Comparison of ENCODE assay signal across 8 cellular contexts in the genomic region with DNA sequence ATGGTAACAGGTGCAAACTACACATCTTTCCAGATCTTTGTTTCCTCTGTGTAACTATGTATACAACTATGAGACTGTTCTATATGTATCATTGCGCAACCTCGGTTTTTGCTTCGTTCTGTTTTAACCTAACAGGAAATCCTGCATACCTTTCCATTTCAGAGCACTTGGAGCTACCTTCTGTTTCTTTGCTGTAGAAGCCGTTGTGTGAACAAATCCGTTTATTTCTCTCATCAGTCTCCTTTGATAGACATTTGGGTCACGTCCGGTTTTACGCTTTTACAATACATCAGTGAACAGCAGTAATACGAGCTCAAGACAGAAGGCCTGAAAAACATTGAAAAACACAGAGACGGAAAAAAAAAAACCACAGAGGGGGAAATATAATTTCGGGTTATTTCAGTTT. TPM values are rescaled to one million over a fixed set of nuclear protein-coding genes. Genes with fewer than 3 reads are reported as not detected.
DNase-seq lines count a peak whose midpoint lies in the region; ATAC-seq and TF ChIP-seq lines count a peak whose summit lies in the region.

No MANE protein-coding gene starts in this region.

- H3K4me3 ChIP-seq in mammary epithelial cell (replicated peaks in 1 of 3; ENCODE audit: insufficient read depth in 1 of 3, low read depth in 2 of 3, low read length in 3 of 3) (no peak overlapping the region), mononuclear cell (ENCODE audit: low read length) (peak overlapping the region; percentile 64)

- in situ Hi-C loops in mammary epithelial cell (cut with MboI; ENCODE audit: low sequenced_read_pairs in 2 of 2): loop anchor here in 1 of 2 donors (10.0 kb wide), 1 partner anchor 258 kb away; a partner anchor contains a TSS

- no peaks in the 10 kb centered on the region for H3K27me3 ChIP-seq in mammary epithelial cell (ENCODE audit: insufficient read depth, low read length)
- no peaks in the 10 kb centered on the region for H3K27me3 ChIP-seq in mononuclear cell (ENCODE audit: insufficient read depth, low read length)

- peaks cover 49% of the 10 kb centered on the region for H3K4me1 ChIP-seq in mammary epithelial cell (ENCODE audit: insufficient read depth, low read length)
- peaks cover 76% of the 10 kb centered on the region for H3K4me1 ChIP-seq in mononuclear cell (ENCODE audit: insufficient read depth, low read length)

- H3K27ac Mint-ChIP-seq in activated T-cell treated with anti-CD3 and anti-CD28 coated beads, Interleukin-2, amount 50 U/mL, for 72 hours: peak overlapping the region; percentile 97

- no peaks in the 10 kb centered on the region for H3K9me3 Mint-ChIP-seq in activated T-cell treated with anti-CD3 and anti-CD28 coated beads, Interleukin-2, amount 50 U/mL, for 72 hours

- TF ChIP-seq CTCF in mammary epithelial cell (conservative IDR thresholded peaks at IDR 0.05 in 1 of 2, IDR thresholded peaks at IDR 0.05 in 1 of 2; ENCODE audit: extremely low read depth in 1 of 2, insufficient read depth in 1 of 2, low read depth in 1 of 2, low read length in 2 of 2): no peak

- CTCF ChIA-PET in mammary epithelial cell (lab: Charles Lee; ENCODE audit: low non-redundant PET): no interaction called here

- peak overlapping the region; percentile 29 for H3K4me2 ChIP-seq in mammary epithelial cell (ENCODE audit: insufficient read depth, low read depth, low read length)

- dilution Hi-C loops in mammary epithelial cell (cut with HindIII; ENCODE audit: low sequenced_read_pairs): no loop called here

- no TSS peak for BruUV-seq in mammary epithelial cell (replicated peaks; lab: Mats Ljungman, UMichigan)

- no peaks in the 10 kb centered on the region for H3K36me3 ChIP-seq in mammary epithelial cell (ENCODE audit: insufficient read depth, low read length)

- H3K36me3 Mint-ChIP-seq in activated T-cell treated with anti-CD3 and anti-CD28 coated beads, Interleukin-2, amount 50 U/mL, for 72 hours (ENCODE audit: insufficient read depth in 2 of 2): peaks cover 0 to 1% of the 10 kb centered on the region in 2 donors

- ATAC-seq in activated T-cell treated with anti-CD3 and anti-CD28 coated beads, Interleukin-2, amount 50 U/mL, for 72 hours (replicated peaks in 1 of 2): peak; percentile 28 to 29
- ATAC-seq in HG02970 (IDR thresholded peaks at IDR 0.05; ENCODE audit: low FRiP score, unreplicated experiment): no peak
- ATAC-seq in GM18909 (IDR thresholded peaks at IDR 0.05; ENCODE audit: poor library complexity, unreplicated experiment): no peak
- ATAC-seq in HG02973 (IDR thresholded peaks at IDR 0.05; ENCODE audit: unreplicated experiment): no peak

- H3K9ac ChIP-seq in mammary epithelial cell (ENCODE audit: insufficient read depth, low read length): no peak overlapping the region

- H3K9me3 ChIP-seq in mammary epithelial cell (replicated peaks; ENCODE audit: insufficient read depth, low read length) (no peaks in the 10 kb centered on the region), mononuclear cell (ENCODE audit: low read depth, low read length) (no peaks in the 10 kb centered on the region)

- no peak overlapping the region for H3K27ac ChIP-seq in mammary epithelial cell (ENCODE audit: insufficient read depth, low read depth, low read length)

- intact Hi-C loops in mammary epithelial cell (cut with micrococcal nuclease): loop anchor here (5.0 kb wide), 1 partner anchor 261 kb away; a partner anchor contains a TSS

- no peaks in the 10 kb centered on the region for H4K20me1 ChIP-seq in mammary epithelial cell (ENCODE audit: insufficient read depth, low read length)

- H3K4me1 Mint-ChIP-seq in activated T-cell treated with anti-CD3 and anti-CD28 coated beads, Interleukin-2, amount 50 U/mL, for 72 hours (ENCODE audit: low read depth): peaks cover 71% of the 10 kb centered on the region

- 92% methylated on average over 11 of the region's 11 CpGs for WGBS in mammary epithelial cell (ENCODE audit: low coverage, missing lambda C conversion rate)

- no peaks in the 10 kb centered on the region for H3K79me2 ChIP-seq in mammary epithelial cell (ENCODE audit: insufficient read depth, low read length)

- H3K4me3 Mint-ChIP-seq in activated T-cell treated with anti-CD3 and anti-CD28 coated beads, Interleukin-2, amount 50 U/mL, for 72 hours: peak overlapping the region; percentile 96 to 98

- H3K27me3 Mint-ChIP-seq in activated T-cell treated with anti-CD3 and anti-CD28 coated beads, Interleukin-2, amount 50 U/mL, for 72 hours (ENCODE audit: low read depth): no peaks in the 10 kb centered on the region

- peak; percentile 35 to 66 for DNase-seq in activated T-cell treated with anti-CD3 and anti-CD28 coated beads, Interleukin-2, amount 50 U/mL, for 72 hours
- DNase-seq in activated T-cell treated with anti-CD3 and anti-CD28 coated beads, Interleukin-2, amount 50 U/mL, for 48 hours: no peak
- peak; percentile 35 for DNase-seq in NCI-H748 (lab: John Stamatoyannopoulos, UW; ENCODE audit: unreplicated experiment)
- peak; percentile 67 for DNase-seq in mammary epithelial cell

- H2AFZ ChIP-seq in mammary epithelial cell (ENCODE audit: low read depth, low read length): no peak overlapping the region

RNA-seq across cellular contexts. Expression of a gene that starts 10.5 kb away (rescaled TPM):
- total RNA-seq in activated T-cell treated with anti-CD3 and anti-CD28 coated beads, Interleukin-2, amount 50 U/mL, for 72 hours: 100 to 1,000 TPM; 147 to 163 TPM
- total RNA-seq in mammary epithelial cell: 100 to 1,000 TPM; 114 to 244 TPM
- 399 TPM for polyA plus RNA-seq in mammary epithelial cell
- polyA minus RNA-seq in mammary epithelial cell: 24.8 TPM
- 48.2 TPM for total RNA-seq in mononuclear cell

RNA-seq across cellular contexts. Expression of a gene that starts 12.9 kb away (rescaled TPM):
- total RNA-seq in activated T-cell treated with anti-CD3 and anti-CD28 coated beads, Interleukin-2, amount 50 U/mL, for 72 hours: 100 to 1,000 TPM in 1 of 2 donors, 10 to 100 TPM in 1; 85.3 to 101 TPM
- total RNA-seq in mammary epithelial cell: 10 to 100 TPM; 83.0 to 98.5 TPM
- polyA plus RNA-seq in mammary epithelial cell: 21.5 TPM
- polyA minus RNA-seq in mammary epithelial cell: 23.6 TPM
- 10.1 TPM for total RNA-seq in mononuclear cell

RNA-seq across cellular contexts. Expression of a gene that starts 13.6 kb away (rescaled TPM):
- 10 to 100 TPM; 61.9 to 63.7 TPM for total RNA-seq in activated T-cell treated with anti-CD3 and anti-CD28 coated beads, Interleukin-2, amount 50 U/mL, for 72 hours
- total RNA-seq in mammary epithelial cell: 10 to 100 TPM; 36.0 to 68.9 TPM
- polyA plus RNA-seq in mammary epithelial cell: 55.0 TPM
- polyA minus RNA-seq in mammary epithelial cell: 24.7 TPM
- total RNA-seq in mononuclear cell: 61.5 TPM

Comparison
In these comparisons a context has a peak if more than half of its experiments do, and no peak if none do; other contexts are left out.
1. DNase-seq: peak in activated T-cell treated with anti-CD3 and anti-CD28 coated beads, Interleukin-2, amount 50 U/mL, for 72 hours (2 of 2), NCI-H748 (single experiment) and mammary epithelial cell (single experiment); none in activated T-cell treated with anti-CD3 and anti-CD28 coated beads, Interleukin-2, amount 50 U/mL, for 48 hours (0 of 2).
2. ATAC-seq: peak in activated T-cell treated with anti-CD3 and anti-CD28 coated beads, Interleukin-2, amount 50 U/mL, for 72 hours (2 of 2); none in HG02970 (single experiment), GM18909 (single experiment) and HG02973 (single experiment).